Comparison of ENCODE assay signal across 7 cellular contexts in the genomic region with DNA sequence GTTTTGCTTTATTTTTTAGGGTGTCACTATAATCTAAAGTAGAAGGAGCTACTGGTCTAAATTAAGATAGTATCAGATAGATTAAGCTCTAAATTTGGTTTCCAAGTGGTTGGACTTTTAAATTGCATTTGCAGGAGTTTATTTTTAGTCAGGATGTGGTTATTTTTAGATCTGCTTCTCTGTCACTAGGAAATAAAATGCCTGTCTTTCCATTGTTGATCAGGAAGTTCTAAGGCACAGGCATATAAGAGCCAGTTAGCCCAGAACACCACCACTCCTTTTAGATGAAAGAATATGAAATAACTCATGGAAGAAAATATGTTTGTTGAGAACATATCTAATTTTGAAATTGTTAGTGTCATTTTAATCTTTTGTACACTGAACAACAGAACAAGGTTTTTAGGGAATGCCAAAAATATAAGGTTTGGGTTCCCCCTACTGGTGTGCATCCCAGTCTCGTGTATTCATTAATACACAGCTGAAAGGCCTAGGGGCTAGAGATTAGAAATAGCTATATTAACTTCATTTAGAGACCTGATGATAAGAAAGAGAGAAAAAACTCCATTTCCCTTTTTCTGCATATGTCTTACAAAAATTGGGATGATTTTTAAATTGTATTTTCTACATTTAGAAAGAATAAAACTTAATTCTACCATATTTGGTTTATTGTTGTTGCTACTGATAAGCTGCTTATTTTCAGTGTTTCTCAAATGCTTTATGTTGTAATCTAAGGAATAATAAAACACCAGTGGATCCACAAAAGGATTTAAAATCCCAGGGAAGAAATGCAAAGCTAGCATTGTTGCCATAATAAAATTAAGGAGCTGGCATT.
A peak's percentile ranks its signal among the peaks of the same experiment; 100 is the strongest.
DNase-seq lines count a peak whose midpoint lies in the region; ATAC-seq and TF ChIP-seq lines count a peak whose summit lies in the region.

No MANE protein-coding gene starts in this region.

- intact Hi-C loops in PC-3 (cut with micrococcal nuclease) (loop anchor here (1.0 to 10.0 kb wide), 4 partner anchors 67 to 455 kb away; a partner anchor contains a TSS), breast epithelium (cut with DNase I; ENCODE audit: low total_unique reads) (loop anchor here (10.0 kb wide), 1 partner anchor 457 kb away; no protein-coding TSS in a partner anchor)

- no peak overlapping the region for H3K4me3 Mint-ChIP-seq in stimulated activated effector memory CD8-positive, alpha-beta T cell treated with anti-CD3 and anti-CD28 coated beads, Interleukin-12 subunit alpha, Interleukin-12 subunit beta, amount 100 ng/mL, for 72 hours

- no peaks in the 10 kb centered on the region for H3K36me3 Mint-ChIP-seq in stimulated activated effector memory CD8-positive, alpha-beta T cell treated with anti-CD3 and anti-CD28 coated beads, Interleukin-12 subunit alpha, Interleukin-12 subunit beta, amount 100 ng/mL, for 72 hours

- H2AFZ ChIP-seq in DND-41 (ENCODE audit: low read depth, low read length) (no peak overlapping the region), PC-3 (ENCODE audit: low read length) (no peak overlapping the region)

- H3K9me3 ChIP-seq in DND-41 (ENCODE audit: insufficient read depth, low read length, severe bottlenecking), result no peaks in the 10 kb centered on the region
- no peaks in the 10 kb centered on the region for H3K9me3 ChIP-seq in PC-3 (ENCODE audit: low read length)
- H3K9me3 ChIP-seq in breast epithelium, result no peaks in the 10 kb centered on the region

- H3K79me2 ChIP-seq in DND-41 (ENCODE audit: insufficient read depth, low read length) (no peaks in the 10 kb centered on the region), PC-3 (ENCODE audit: low read length) (no peaks in the 10 kb centered on the region)

- H4K20me1 ChIP-seq in DND-41 (ENCODE audit: insufficient read depth, low read length), result no peaks in the 10 kb centered on the region
- H4K20me1 ChIP-seq in PC-3 (ENCODE audit: low read length), result no peaks in the 10 kb centered on the region

- DNase-seq in DND-41 (peak; percentile 27), HK-2 (ENCODE audit: unreplicated experiment) (peak; percentile 7), PC-3 (peak; percentile 71), breast epithelium (ENCODE audit: low spot score in 2 of 2) (no peak), kidney epithelial cell (ENCODE audit: low read depth) (no peak)
- no peak for DNase-seq in stimulated activated effector memory CD8-positive, alpha-beta T cell treated with anti-CD3 and anti-CD28 coated beads, Interleukin-12 subunit alpha, Interleukin-12 subunit beta, amount 100 ng/mL, for 72 hours (ENCODE audit: low spot score in 2 of 2)

- H3K27me3 ChIP-seq in DND-41 (ENCODE audit: insufficient read depth, low read length, poor library complexity) (no peaks in the 10 kb centered on the region), PC-3 (ENCODE audit: low read length) (no peaks in the 10 kb centered on the region), breast epithelium (no peaks in the 10 kb centered on the region), kidney epithelial cell (ENCODE audit: control insufficient read depth, insufficient read depth, low read length) (no peaks in the 10 kb centered on the region)

- H3K9ac ChIP-seq in DND-41 (ENCODE audit: low read depth, low read length), result no peak overlapping the region
- H3K9ac ChIP-seq in PC-3 (ENCODE audit: low read length), result no peak overlapping the region

- POLR2A ChIA-PET in PC-3 (lab: Charles Lee; ENCODE audit: unreplicated experiment), result no interaction called here

- no peak overlapping the region for H3K27ac Mint-ChIP-seq in stimulated activated effector memory CD8-positive, alpha-beta T cell treated with anti-CD3 and anti-CD28 coated beads, Interleukin-12 subunit alpha, Interleukin-12 subunit beta, amount 100 ng/mL, for 72 hours

- TF ChIP-seq CTCF in DND-41 (IDR thresholded peaks at IDR 0.05; ENCODE audit: borderline replicate concordance, extremely low read depth, low read length, poor library complexity, severe bottlenecking) (peak; percentile 57), PC-3 (conservative IDR thresholded peaks at IDR 0.05; ENCODE audit: low read depth, low read length) (peak; percentile 91), breast epithelium (IDR thresholded peaks at IDR 0.05) (peak in 2 of 3 donors; percentile 54 to 57), kidney epithelial cell (IDR thresholded peaks at IDR 0.05; ENCODE audit: insufficient read depth, low read length, poor library complexity, severe bottlenecking) (peak; percentile 52)

- peak; percentile 56; the same call in 1 of the 3 replicates for ATAC-seq in DND-41 (ENCODE audit: insufficient read depth, low read depth)
- peak; percentile 68 for ATAC-seq in PC-3
- ATAC-seq in stimulated activated effector memory CD8-positive, alpha-beta T cell treated with anti-CD3 and anti-CD28 coated beads, Interleukin-12 subunit alpha, Interleukin-12 subunit beta, amount 100 ng/mL, for 72 hours, result peak; percentile 56
- no peak for ATAC-seq in HG02870 (IDR thresholded peaks at IDR 0.05; ENCODE audit: unreplicated experiment)

- no TSS peak for BruUV-seq in PC-3 (replicated peaks; lab: Mats Ljungman, UMichigan)

- peaks cover 43% of the 10 kb centered on the region; the same call in 1 of the 2 replicates for H3K36me3 ChIP-seq in DND-41 (ENCODE audit: insufficient read depth, low read length)
- peaks cover 17% of the 10 kb centered on the region for H3K36me3 ChIP-seq in PC-3 (ENCODE audit: low read depth, low read length)
- H3K36me3 ChIP-seq in breast epithelium, result no peaks in the 10 kb centered on the region
- no peaks in the 10 kb centered on the region for H3K36me3 ChIP-seq in kidney epithelial cell (ENCODE audit: control insufficient read depth, insufficient read depth, low read length)

- H3K4me2 ChIP-seq in DND-41 (ENCODE audit: insufficient read depth, low read length) (no peak overlapping the region), PC-3 (ENCODE audit: low read length) (no peak overlapping the region)

- H3F3A ChIP-seq in PC-3 (ENCODE audit: low read length, unreplicated experiment), result no peaks in the 10 kb centered on the region

- CTCF ChIA-PET in PC-3 (lab: Charles Lee), result interaction anchor here (0.5 to 1.3 kb wide), 13 partner anchors 9 to 706 kb away, joined by 3 to 5 read pairs (median 3); a partner anchor contains a TSS

- TF ChIP-seq POLR2A in breast epithelium (IDR thresholded peaks at IDR 0.05), result no peak

- H3K9me2 ChIP-seq in PC-3 (replicated peaks; ENCODE audit: low read length), result no peaks in the 10 kb centered on the region

- no peak overlapping the region for H3K4me3 ChIP-seq in DND-41 (ENCODE audit: low read depth in 1 of 2, low read length in 2 of 2)
- H3K4me3 ChIP-seq in PC-3 (ENCODE audit: low read length), result no peak overlapping the region
- no peak overlapping the region for H3K4me3 ChIP-seq in breast epithelium
- no peak overlapping the region for H3K4me3 ChIP-seq in kidney epithelial cell (ENCODE audit: low read depth, low read length)

- H3K4me1 ChIP-seq in DND-41 (ENCODE audit: insufficient read depth, low read length) (no peaks in the 10 kb centered on the region), PC-3 (ENCODE audit: insufficient read depth, low read length) (peaks cover 25% of the 10 kb centered on the region), breast epithelium (no peaks in the 10 kb centered on the region)

- H3K27ac ChIP-seq in DND-41 (ENCODE audit: low read length) (no peak overlapping the region), PC-3 (ENCODE audit: low read length) (no peak overlapping the region), breast epithelium (no peak overlapping the region)

- H3K9me3 Mint-ChIP-seq in stimulated activated effector memory CD8-positive, alpha-beta T cell treated with anti-CD3 and anti-CD28 coated beads, Interleukin-12 subunit alpha, Interleukin-12 subunit beta, amount 100 ng/mL, for 72 hours, result no peaks in the 10 kb centered on the region

- peaks cover 16% of the 10 kb centered on the region for H3K4me1 Mint-ChIP-seq in stimulated activated effector memory CD8-positive, alpha-beta T cell treated with anti-CD3 and anti-CD28 coated beads, Interleukin-12 subunit alpha, Interleukin-12 subunit beta, amount 100 ng/mL, for 72 hours

Comparison
In these comparisons a context has a peak if more than half of its experiments do, and no peak if none do; other contexts are left out.
1. DNase-seq: peak in DND-41 (single experiment), HK-2 (single experiment) and PC-3 (single experiment); none in breast epithelium (0 of 2), kidney epithelial cell (single experiment) and stimulated activated effector memory CD8-positive, alpha-beta T cell treated with anti-CD3 and anti-CD28 coated beads, Interleukin-12 subunit alpha, Interleukin-12 subunit beta, amount 100 ng/mL, for 72 hours (0 of 2).
2. Peak in every context shown above with its lines, with median percentiles within 50 percentile points of each other: CTCF ChIP-seq.